ENCODE assay signal across 18 cellular contexts in genomic region chr4:109497511-109497910, GRCh38.
DNase-seq lines count a peak whose midpoint lies in the region; ATAC-seq, FAIRE-seq and TF ChIP-seq lines count a peak whose summit lies in the region.
"Had no signal": no experiment of that assay in that cellular context is flagged by ENCODE, and none has a peak within 500 bp of the region (broad histone marks: within the 10 kb centered on the region; RNA-seq: fewer than 3 reads in every experiment).

No MANE protein-coding gene starts in this region.

- peaks cover 11% of the 10 kb centered on the region for H4K20me1 ChIP-seq in astrocyte (ENCODE audit: insufficient read depth, low read length)

- ATAC-seq in CD8-positive, alpha-beta T cell = no peak
- no peak for ATAC-seq in stimulated activated memory B cell treated with anti-CD40 and anti-IgM and Interleukin-4, amounts not matched to agents 10 μg/mL and 1 μg/mL and 100 μg/mL, for 72 hours
- ATAC-seq: GM23338 had no signal

- no peaks in the 10 kb centered on the region for H3K4me1 ChIP-seq in CD8-positive, alpha-beta T cell (ENCODE audit: insufficient read depth, low read length)
- H3K4me1 ChIP-seq in astrocyte (ENCODE audit: insufficient read depth, low read length) = no peaks in the 10 kb centered on the region
- H3K4me1 ChIP-seq: BE2C had no signal

- H3K9me3 Mint-ChIP-seq in CD8-positive, alpha-beta T cell = no peaks in the 10 kb centered on the region
- H3K9me3 Mint-ChIP-seq in astrocyte (ENCODE audit: unreplicated experiment) = no peaks in the 10 kb centered on the region
- no peaks in the 10 kb centered on the region for H3K9me3 Mint-ChIP-seq in stimulated activated memory B cell treated with anti-CD40 and anti-IgM and Interleukin-4, amounts not matched to agents 10 μg/mL and 1 μg/mL and 100 μg/mL, for 72 hours
- H3K9me3 Mint-ChIP-seq: CD4-positive, alpha-beta memory T cell; GM23338 had no signal

- H3K9ac ChIP-seq in astrocyte (ENCODE audit: low read length) = no peak overlapping the region

- no peaks in the 10 kb centered on the region for H3K9me3 ChIP-seq in CD8-positive, alpha-beta T cell (ENCODE audit: low read length)
- no peaks in the 10 kb centered on the region for H3K9me3 ChIP-seq in astrocyte (ENCODE audit: insufficient read depth, low read depth, low read length)
- H3K9me3 ChIP-seq: BE2C had no signal

- H3K27me3 ChIP-seq in CD8-positive, alpha-beta T cell (ENCODE audit: insufficient read depth, low read length) = no peaks in the 10 kb centered on the region
- H3K27me3 ChIP-seq in astrocyte (ENCODE audit: insufficient read depth, low read length) = no peaks in the 10 kb centered on the region
- H3K27me3 ChIP-seq: BE2C had no signal

- CTCF ChIA-PET in CD8-positive, alpha-beta T cell (lab: Charles Lee) = no interaction called here

- H3K4me1 Mint-ChIP-seq in CD8-positive, alpha-beta T cell (ENCODE audit: low read depth) = peaks cover 3% of the 10 kb centered on the region
- H3K4me1 Mint-ChIP-seq in astrocyte (ENCODE audit: low read depth, unreplicated experiment) = no peaks in the 10 kb centered on the region
- H3K4me1 Mint-ChIP-seq in stimulated activated memory B cell treated with anti-CD40 and anti-IgM and Interleukin-4, amounts not matched to agents 10 μg/mL and 1 μg/mL and 100 μg/mL, for 72 hours = peaks cover 8% of the 10 kb centered on the region
- H3K4me1 Mint-ChIP-seq: GM23338 had no signal

- peak; percentile 23 for FAIRE-seq in astrocyte (lab: Jason Lieb, UNC)
- FAIRE-seq: A204.1 had no signal

- H3K4me3 Mint-ChIP-seq in CD8-positive, alpha-beta T cell = no peak overlapping the region
- no peak overlapping the region for H3K4me3 Mint-ChIP-seq in astrocyte (ENCODE audit: unreplicated experiment)
- no peak overlapping the region for H3K4me3 Mint-ChIP-seq in stimulated activated memory B cell treated with anti-CD40 and anti-IgM and Interleukin-4, amounts not matched to agents 10 μg/mL and 1 μg/mL and 100 μg/mL, for 72 hours
- H3K4me3 Mint-ChIP-seq: CD4-positive, alpha-beta memory T cell; GM23338 had no signal

- intact Hi-C loops in CD8-positive, alpha-beta T cell (cut with DNase I, micrococcal nuclease) = loop anchor here in 1 of 2 experiments (5.0 kb wide), 1 partner anchor 35 kb away; no protein-coding TSS in a partner anchor

- no peak for TF ChIP-seq CTCF in CD8-positive, alpha-beta T cell (IDR thresholded peaks at IDR 0.05)
- no peak for TF ChIP-seq CTCF in astrocyte (IDR thresholded peaks at IDR 0.05; ENCODE audit: insufficient read depth, low read depth, low read length)

- H3K27me3 Mint-ChIP-seq in CD8-positive, alpha-beta T cell (ENCODE audit: low read depth) = no peaks in the 10 kb centered on the region
- H3K27me3 Mint-ChIP-seq in astrocyte (ENCODE audit: low read depth, unreplicated experiment) = no peaks in the 10 kb centered on the region
- H3K27me3 Mint-ChIP-seq in stimulated activated memory B cell treated with anti-CD40 and anti-IgM and Interleukin-4, amounts not matched to agents 10 μg/mL and 1 μg/mL and 100 μg/mL, for 72 hours = no peaks in the 10 kb centered on the region
- H3K27me3 Mint-ChIP-seq: CD4-positive, alpha-beta memory T cell had no signal

- no peak overlapping the region for H3K4me3 ChIP-seq in CD8-positive, alpha-beta T cell (ENCODE audit: low read depth, low read length)
- no peak overlapping the region for H3K4me3 ChIP-seq in astrocyte (ENCODE audit: insufficient read depth, low read depth, low read length)
- H3K4me3 ChIP-seq: GM23338 had no signal

- H3K36me3 ChIP-seq in CD8-positive, alpha-beta T cell (ENCODE audit: insufficient read depth, low read length) = peaks cover 20% of the 10 kb centered on the region
- H3K36me3 ChIP-seq in astrocyte (ENCODE audit: insufficient read depth, low read length) = peaks cover 31% of the 10 kb centered on the region

- peak overlapping the region; percentile 27 for H3K27ac Mint-ChIP-seq in CD8-positive, alpha-beta T cell
- H3K27ac Mint-ChIP-seq in astrocyte (ENCODE audit: unreplicated experiment) = no peak overlapping the region
- H3K27ac Mint-ChIP-seq in stimulated activated memory B cell treated with anti-CD40 and anti-IgM and Interleukin-4, amounts not matched to agents 10 μg/mL and 1 μg/mL and 100 μg/mL, for 72 hours = peak overlapping the region; percentile 53
- H3K27ac Mint-ChIP-seq: GM23338 had no signal

- H2AFZ ChIP-seq in astrocyte (ENCODE audit: low read depth, low read length) = no peak overlapping the region
- H2AFZ ChIP-seq: GM23338 had no signal

- no peak for DNase-seq in CD8-positive, alpha-beta T cell
- DNase-seq in astrocyte (ENCODE audit: low read depth) (no peak), medulla oblongata (ENCODE audit: extremely low spot score) (peak; percentile 16), DMS153 treated with DMSO at 0.1 percent for 48 hours (lab: John Stamatoyannopoulos, UW; ENCODE audit: unreplicated experiment) (no peak), HUDEP-2 (lab: John Stamatoyannopoulos, UW; ENCODE audit: unreplicated experiment in 76 of 76) (no peak)
- DNase-seq in NK-92 treated with Interleukin-12 subunit alpha and Interleukin-12 subunit beta, amount 100 ng/mL, for 24 hours (lab: John Stamatoyannopoulos, UW) = no peak
- DNase-seq: BE2C; CD4-positive, alpha-beta memory T cell; COR-L47; DMS153; DND-41; GF-D8; H7 had no signal

- no peak overlapping the region for H3K4me2 ChIP-seq in astrocyte (ENCODE audit: low read length)
- H3K4me2 ChIP-seq: GM23338 had no signal

- no peak overlapping the region for H3K27ac ChIP-seq in CD8-positive, alpha-beta T cell (ENCODE audit: low read depth, low read length)
- no peak overlapping the region for H3K27ac ChIP-seq in astrocyte (ENCODE audit: low read depth, low read length)
- H3K27ac ChIP-seq: C4-2B, HL-60 had no signal

- POLR2A ChIA-PET in CD8-positive, alpha-beta T cell (lab: Charles Lee) = no interaction called here

- H3K36me3 Mint-ChIP-seq in CD8-positive, alpha-beta T cell = peaks cover 74% of the 10 kb centered on the region
- H3K36me3 Mint-ChIP-seq in astrocyte (ENCODE audit: low read depth, unreplicated experiment) = peaks cover 13% of the 10 kb centered on the region
- H3K36me3 Mint-ChIP-seq in stimulated activated memory B cell treated with anti-CD40 and anti-IgM and Interleukin-4, amounts not matched to agents 10 μg/mL and 1 μg/mL and 100 μg/mL, for 72 hours = peaks cover 47% of the 10 kb centered on the region

- H3K79me2 ChIP-seq in astrocyte (ENCODE audit: insufficient read depth, low read length) = peaks cover 3% of the 10 kb centered on the region
